Comparison of ENCODE assay signal across 6 cellular contexts in the genomic region with DNA sequence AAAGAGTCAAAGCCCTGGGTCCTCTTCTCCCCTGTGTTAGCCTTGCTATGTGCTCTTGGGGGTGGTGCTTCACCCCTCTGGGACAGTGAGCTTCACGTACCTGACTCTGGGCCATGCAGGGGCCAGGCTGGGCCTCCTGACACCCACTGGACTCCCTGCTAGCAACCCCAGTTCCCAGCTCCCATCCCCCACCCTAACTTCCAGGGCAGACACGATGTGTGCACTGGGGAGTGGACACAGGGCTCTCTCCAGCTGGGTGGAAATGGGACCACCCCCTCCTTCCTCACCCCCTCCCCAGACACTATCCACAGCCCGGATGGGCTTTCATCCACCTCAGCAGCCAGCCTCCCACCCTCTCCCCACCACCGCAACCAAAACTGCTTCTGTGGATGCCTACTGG.
"Had no signal": no experiment of that assay in that cellular context is flagged by ENCODE, and none has a peak within 500 bp of the region (broad histone marks: within the 10 kb centered on the region; RNA-seq: fewer than 3 reads in every experiment).

No MANE protein-coding gene starts in this region.

- DNase-seq: H9, HCEC 1CT, IMR-90 had no signal

- H3K4me2 ChIP-seq: GM23338 had no signal

- H3K4me3 ChIP-seq: GM23338, K562 had no signal

- H2AFZ ChIP-seq: GM23338 had no signal

- ATAC-seq: GM23338, K562 had no signal

- H3K27ac ChIP-seq: HL-60 had no signal
